In the genomic region with DNA sequence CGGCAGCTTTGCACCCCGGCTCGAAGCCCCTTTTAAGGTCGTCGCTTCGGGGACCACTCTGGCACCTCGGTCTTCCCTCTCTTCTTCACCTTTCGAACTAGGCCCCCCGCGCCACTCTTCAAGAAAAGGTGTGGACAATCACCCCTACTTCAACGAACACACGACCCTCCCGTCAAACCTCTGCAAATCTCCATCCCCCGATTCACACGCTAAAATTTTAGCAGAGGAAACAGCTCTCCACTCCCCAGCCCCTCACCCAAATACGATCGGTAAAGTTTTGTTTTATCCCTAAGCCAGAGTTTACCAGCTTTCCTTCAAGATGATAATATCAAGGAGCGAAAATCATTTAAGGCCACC, we compare ENCODE assay signal across 8 cellular contexts.
DNase-seq lines count a peak whose midpoint lies in the region; ATAC-seq and TF ChIP-seq lines count a peak whose summit lies in the region.

No MANE protein-coding gene starts in this region.

- no peaks in the 10 kb centered on the region for H3K9me3 Mint-ChIP-seq in CD4-positive, alpha-beta T cell
- H3K9me3 Mint-ChIP-seq in osteocyte (ENCODE audit: unreplicated experiment) = no peaks in the 10 kb centered on the region

- intact Hi-C loops in CD4-positive, alpha-beta T cell (cut with DNase I, micrococcal nuclease) = loop anchor here (5.0 to 10.0 kb wide), 4 partner anchors 69 to 837 kb away; a partner anchor contains a TSS

- H3K4me1 Mint-ChIP-seq in CD4-positive, alpha-beta T cell (ENCODE audit: low read depth) = peaks cover 86% of the 10 kb centered on the region
- peaks cover 63% of the 10 kb centered on the region for H3K4me1 Mint-ChIP-seq in osteocyte (ENCODE audit: unreplicated experiment)

- ATAC-seq in CD4-positive, alpha-beta T cell (ENCODE audit: poor library complexity) = no peak
- ATAC-seq in HG03520 (IDR thresholded peaks at IDR 0.05; ENCODE audit: unreplicated experiment) (no peak), GM21390 (IDR thresholded peaks at IDR 0.05; ENCODE audit: unreplicated experiment) (no peak), GM19463 (IDR thresholded peaks at IDR 0.05; ENCODE audit: unreplicated experiment) (no peak), GM18858 (IDR thresholded peaks at IDR 0.05; ENCODE audit: unreplicated experiment) (no peak)

- peaks cover 26% of the 10 kb centered on the region for H3K36me3 Mint-ChIP-seq in CD4-positive, alpha-beta T cell (ENCODE audit: low read depth)
- H3K36me3 Mint-ChIP-seq in osteocyte (ENCODE audit: unreplicated experiment) = peaks cover 2% of the 10 kb centered on the region

- H3K27me3 Mint-ChIP-seq in CD4-positive, alpha-beta T cell = no peaks in the 10 kb centered on the region
- no peaks in the 10 kb centered on the region for H3K27me3 Mint-ChIP-seq in osteocyte (ENCODE audit: unreplicated experiment)

- H3K27me3 ChIP-seq in CD4-positive, alpha-beta T cell (ENCODE audit: control insufficient read depth, insufficient read depth, low read length) = no peaks in the 10 kb centered on the region

- H3K27ac ChIP-seq in CD4-positive, alpha-beta T cell (ENCODE audit: low read depth, low read length) = peak overlapping the region; percentile 35
- H3K27ac ChIP-seq in RWPE1 (peak overlapping the region; percentile 90), epithelial cell of prostate (peak overlapping the region; percentile 88)

- POLR2A ChIA-PET in CD4-positive, alpha-beta T cell (lab: Charles Lee) = interaction anchor here (0.7 to 3.6 kb wide), 12 partner anchors 11 to 93 kb away, joined by 3 to 65 read pairs (median 6); no protein-coding TSS in a partner anchor
- POLR2A ChIA-PET in RWPE1 (lab: Yijun Ruan, JAX; ENCODE audit: low non-redundant PET) = no interaction called here

- no peak for DNase-seq in CD4-positive, alpha-beta T cell
- DNase-seq in RWPE1 (ENCODE audit: low spot score) = no peak
- no peak for DNase-seq in epithelial cell of prostate (ENCODE audit: low read depth, low spot score)
- DNase-seq in osteocyte (ENCODE audit: extremely low spot score, unreplicated experiment) = no peak

- peak overlapping the region; percentile 97 for H3K27ac Mint-ChIP-seq in CD4-positive, alpha-beta T cell
- peak overlapping the region; percentile 98 for H3K27ac Mint-ChIP-seq in osteocyte (ENCODE audit: unreplicated experiment)

- no peak for TF ChIP-seq CTCF in CD4-positive, alpha-beta T cell (IDR thresholded peaks at IDR 0.05)
- no peak for TF ChIP-seq CTCF in RWPE1 (conservative IDR thresholded peaks at IDR 0.05; ENCODE audit: low read depth)
- no peak for TF ChIP-seq CTCF in osteocyte (IDR thresholded peaks at IDR 0.05)

- peak overlapping the region; percentile 91 for H3K4me3 Mint-ChIP-seq in CD4-positive, alpha-beta T cell
- H3K4me3 Mint-ChIP-seq in osteocyte (ENCODE audit: unreplicated experiment) = peak overlapping the region; percentile 80

- H3K9me3 ChIP-seq in CD4-positive, alpha-beta T cell (ENCODE audit: control insufficient read depth, low read length) = no peaks in the 10 kb centered on the region

- CTCF ChIA-PET in CD4-positive, alpha-beta T cell (lab: Charles Lee) = interaction anchor here (1.5 to 3.2 kb wide), 2 partner anchors 21 to 33 kb away, joined by 4 to 13 read pairs; no protein-coding TSS in a partner anchor
- CTCF ChIA-PET in RWPE1 (lab: Yijun Ruan, JAX) = interaction anchor here (0.7 kb wide), 2 partner anchors 17 to 251 kb away, joined by 3 read pairs; no protein-coding TSS in a partner anchor

Comparison
In these comparisons a context has a peak if more than half of its experiments do, and no peak if none do; other contexts are left out.
1. H3K27ac ChIP-seq: peak in every context shown above with its lines; median percentile 90 in RWPE1; 88 in epithelial cell of prostate; 35 in CD4-positive, alpha-beta T cell.